28 cellular contexts compared by ENCODE assay signal in the genomic region with DNA sequence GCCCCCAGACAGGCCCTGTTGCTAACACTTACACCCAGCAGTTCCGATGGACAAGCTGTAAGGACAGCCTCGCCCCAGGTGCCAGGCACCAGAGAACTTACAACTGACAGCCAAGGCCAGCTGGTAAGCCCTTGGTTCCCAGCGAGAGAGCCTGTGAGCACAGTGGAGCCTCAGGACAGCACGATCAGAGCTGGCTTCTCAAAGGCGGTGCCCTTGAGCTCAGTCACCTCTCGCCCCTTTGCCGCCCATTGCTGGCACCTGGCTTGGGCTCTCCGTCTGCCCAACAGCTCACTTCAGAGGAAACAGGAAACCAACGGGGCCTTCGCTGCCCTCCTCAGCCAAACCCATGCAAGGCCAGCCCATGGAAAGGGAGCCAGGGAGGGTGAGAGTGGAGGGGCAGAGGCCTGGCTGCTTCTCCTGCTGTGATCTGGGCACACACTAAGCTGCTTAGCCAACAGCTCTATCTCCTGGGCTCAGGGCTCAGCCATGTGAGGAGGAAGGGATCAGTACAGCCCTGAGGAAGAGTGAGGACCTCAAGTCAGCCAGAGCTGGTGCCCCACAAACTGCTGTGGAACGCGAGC.
DNase-seq lines count a peak whose midpoint lies in the region; ATAC-seq, FAIRE-seq and TF ChIP-seq lines count a peak whose summit lies in the region.
"Had no signal": no experiment of that assay in that cellular context is flagged by ENCODE, and none has a peak within 500 bp of the region (broad histone marks: within the 10 kb centered on the region; RNA-seq: fewer than 3 reads in every experiment).

No MANE protein-coding gene starts in this region.

- POLR2A ChIA-PET in HepG2 (lab: Yijun Ruan, JAX) = no interaction called here

- no peak overlapping the region for H3K27ac ChIP-seq in HepG2 (ENCODE audit: extremely low read length, insufficient read depth, low read length)
- H3K27ac ChIP-seq in right lobe of liver = no peak overlapping the region
- no peak overlapping the region for H3K27ac ChIP-seq in mesendoderm (ENCODE audit: low read depth, low read length)
- H3K27ac ChIP-seq in subcutaneous abdominal adipose tissue (ENCODE audit: low read depth, low read length) = peak overlapping the region; percentile 74
- H3K27ac ChIP-seq: gastroesophageal sphincter, stomach, tibial artery had no signal

- DNase-seq in HepG2 (ENCODE audit: low spot score) (no peak), right lobe of liver (no peak), NCI-H82 treated with DMSO at 0.1 percent for 48 hours (lab: John Stamatoyannopoulos, UW; ENCODE audit: unreplicated experiment) (peak; percentile 32), mesendoderm (no peak), superior temporal gyrus (ENCODE audit: extremely low spot score) (no peak), omental fat pad (ENCODE audit: low spot score) (no peak)
- DNase-seq: activated naive CD4-positive, alpha-beta T cell treated with anti-CD3 and anti-CD28 coated beads, Interleukin-2, amount 50 U/mL, for 16 hours; CD4-positive, alpha-beta T cell; cerebellar nuclear complex; DMS153; kidney glomerular epithelial cell; naive thymus-derived CD4-positive, alpha-beta T cell; NCI-H1092 treated with DMSO at 0.1 percent for 48 hours; NCI-H187; NCI-H526 treated with DMSO at 0.1 percent for 48 hours; SIG-M5; stomach; tibial artery had no signal

- no peaks in the 10 kb centered on the region for H4K20me1 ChIP-seq in HepG2 (ENCODE audit: insufficient read depth, low read length)

- H3K4me3 ChIP-seq in HepG2 (replicated peaks in 1 of 3; ENCODE audit: insufficient read depth in 1 of 3, low read depth in 2 of 3, low read length in 3 of 3) (no peak overlapping the region), right lobe of liver (no peak overlapping the region), mesendoderm (ENCODE audit: low read length) (no peak overlapping the region), subcutaneous abdominal adipose tissue (ENCODE audit: low read depth in 1 of 5, low read length in 5 of 5) (no peak overlapping the region)
- H3K4me3 ChIP-seq: gastroesophageal sphincter, smooth muscle cell, stomach, tibial artery had no signal

- H3K27me3 ChIP-seq in HepG2 (ENCODE audit: control insufficient read depth in 1 of 2, insufficient read depth in 2 of 2, low read length in 2 of 2) (peaks cover 2 to 26% of the 10 kb centered on the region in 2 experiments; a peak in 4 of 5 replicates), right lobe of liver (no peaks in the 10 kb centered on the region), mesendoderm (ENCODE audit: insufficient read depth, low read length, poor library complexity) (no peaks in the 10 kb centered on the region), subcutaneous abdominal adipose tissue (ENCODE audit: control insufficient read depth in 5 of 5, insufficient read depth in 4 of 5, low read length in 5 of 5) (no peaks in the 10 kb centered on the region)
- H3K27me3 ChIP-seq: stomach, tibial artery had no signal

- TF ChIP-seq POLR2A in HepG2 (IDR thresholded peaks at IDR 0.05; ENCODE audit: insufficient read depth in 1 of 2, low read depth in 2 of 2, low read length in 2 of 2) (no peak), right lobe of liver (IDR thresholded peaks at IDR 0.05) (no peak)

- 70% methylated on average over 5 of the region's 12 CpGs for WGBS in HepG2 (ENCODE audit: low lambda C conversion rate)
- WGBS in right lobe of liver (ENCODE audit: insufficient coverage, low coverage, low lambda C conversion rate, missing lambda C conversion rate) = 65% methylated on average over 4 of the region's 12 CpGs
- no CpG with 5 or more reads among the region's 12 CpGs for WGBS in mesendoderm (ENCODE audit: extremely low coverage, insufficient coverage, low lambda C conversion rate)

- H3K4me1 ChIP-seq in HepG2 (ENCODE audit: insufficient read depth, low read length) (peaks cover 14% of the 10 kb centered on the region), right lobe of liver (peaks cover 0 to 14% (median 4%) of the 10 kb centered on the region in 4 donors), mesendoderm (ENCODE audit: control insufficient read depth, low read depth, low read length) (peaks cover 7% of the 10 kb centered on the region), subcutaneous abdominal adipose tissue (ENCODE audit: control insufficient read depth in 5 of 5, insufficient read depth in 5 of 5, low read length in 5 of 5) (peaks cover 0 to 45% (median 30%) of the 10 kb centered on the region in 5 donors)
- H3K4me1 ChIP-seq: gastroesophageal sphincter had no signal

- H2AK5ac ChIP-seq in mesendoderm (ENCODE audit: low read length) = peak overlapping the region; percentile 51

- no peak for FAIRE-seq in HepG2 (lab: Jason Lieb, UNC)
- FAIRE-seq: GM12891, RCC 7860 had no signal

- H3K36me3 ChIP-seq in HepG2 (replicated peaks in 1 of 2; ENCODE audit: control insufficient read depth in 1 of 2, insufficient read depth in 2 of 2, low read length in 2 of 2) (no peaks in the 10 kb centered on the region), right lobe of liver (no peaks in the 10 kb centered on the region), mesendoderm (ENCODE audit: control insufficient read depth, insufficient read depth, low read length) (no peaks in the 10 kb centered on the region), subcutaneous abdominal adipose tissue (ENCODE audit: control insufficient read depth in 5 of 5, insufficient read depth in 5 of 5, low read length in 5 of 5) (no peaks in the 10 kb centered on the region)
- H3K36me3 ChIP-seq: gastroesophageal sphincter, stomach, tibial artery had no signal

- no peak overlapping the region for H2BK5ac ChIP-seq in mesendoderm (ENCODE audit: low read length)

- no peaks in the 10 kb centered on the region for H3K4me1 Mint-ChIP-seq in activated T-helper 17 cell treated with anti-CD3 and anti-CD28 coated beads, Interleukin-2, amount 50 U/mL, for 72 hours
- H3K4me1 Mint-ChIP-seq: IgD-negative memory B cell had no signal

- no peak overlapping the region for H3K18ac ChIP-seq in mesendoderm (ENCODE audit: low read length)

- no peak overlapping the region for H4K5ac ChIP-seq in mesendoderm (ENCODE audit: low read length)

- H3K4ac ChIP-seq in mesendoderm (ENCODE audit: low read depth, low read length) = no peak overlapping the region

- H3K27me3 Mint-ChIP-seq in activated T-helper 17 cell treated with anti-CD3 and anti-CD28 coated beads, Interleukin-2, amount 50 U/mL, for 72 hours = peaks cover 4% of the 10 kb centered on the region
- H3K27me3 Mint-ChIP-seq: IgD-negative memory B cell had no signal

- CTCF ChIA-PET in HepG2 (lab: Yijun Ruan, JAX; ENCODE audit: low intra/inter-chr PET ratio, low total read pairs) = no interaction called here

- no peak overlapping the region for H2BK15ac ChIP-seq in mesendoderm (replicated peaks; ENCODE audit: low read depth)

- TF ChIP-seq CTCF in HepG2 (CRISPR knock-in tag; IDR thresholded peaks at IDR 0.05) (no peak), right lobe of liver (IDR thresholded peaks at IDR 0.05) (no peak), omental fat pad (IDR thresholded peaks at IDR 0.05) (no peak)

- no peaks in the 10 kb centered on the region for H3K9me3 Mint-ChIP-seq in activated T-helper 17 cell treated with anti-CD3 and anti-CD28 coated beads, Interleukin-2, amount 50 U/mL, for 72 hours
- H3K9me3 Mint-ChIP-seq: activated T-helper 2 cell treated with anti-CD3 and anti-CD28 coated beads, Interferon-gamma antibody, Interleukin-2, Interleukin-4, amounts not matched to agents 10 μg/mL and 5 μg/mL and 100 μg/mL, durations not matched to agents 14 hours and 24 hours and 36 hours; CD4-positive, alpha-beta T cell; T-helper 2 cell treated with Interferon-gamma antibody and Interleukin-4, amounts not matched to agents 5 μg/mL and 100 μg/mL, for 36 hours had no signal

- BruUV-seq in HepG2 (replicated peaks; lab: Mats Ljungman, UMichigan) = no TSS peak

- no peak for TF ChIP-seq RAD21 in HepG2 (CRISPR knock-in tag; IDR thresholded peaks at IDR 0.05)

- no peak for ATAC-seq in HepG2
- no peak for ATAC-seq in right lobe of liver
- no peak for ATAC-seq in activated T-helper 17 cell treated with anti-CD3 and anti-CD28 coated beads, Interleukin-2, amount 50 U/mL, for 72 hours (replicated peaks)
- no peak for ATAC-seq in omental fat pad (ENCODE audit: low FRiP score)
- ATAC-seq: gastroesophageal sphincter; naive thymus-derived CD4-positive, alpha-beta T cell had no signal

- no peak overlapping the region for H3K27ac Mint-ChIP-seq in activated T-helper 17 cell treated with anti-CD3 and anti-CD28 coated beads, Interleukin-2, amount 50 U/mL, for 72 hours
- H3K27ac Mint-ChIP-seq: activated T-helper 2 cell treated with anti-CD3 and anti-CD28 coated beads, Interferon-gamma antibody, Interleukin-2, Interleukin-4, amounts not matched to agents 10 μg/mL and 5 μg/mL and 100 μg/mL, durations not matched to agents 14 hours and 24 hours and 36 hours; brain; CD4-positive, alpha-beta T cell; IgD-negative memory B cell; naive thymus-derived CD4-positive, alpha-beta T cell; T-helper 2 cell treated with Interferon-gamma antibody and Interleukin-4, amounts not matched to agents 5 μg/mL and 100 μg/mL, for 36 hours had no signal

- TF ChIP-seq EP300 in HepG2 (IDR thresholded peaks at IDR 0.05; ENCODE audit: low read depth in 2 of 2, low read length in 2 of 2) (no peak), HepG2 (CRISPR knock-in tag; IDR thresholded peaks at IDR 0.05; ENCODE audit: borderline replicate concordance) (no peak)

- H2BK120ac ChIP-seq in mesendoderm (ENCODE audit: low read depth, low read length) = no peak overlapping the region

- H3K79me2 ChIP-seq in HepG2 (ENCODE audit: insufficient read depth, low read length) (no peaks in the 10 kb centered on the region), mesendoderm (ENCODE audit: control insufficient read depth, insufficient read depth, low read length) (no peaks in the 10 kb centered on the region)

- H3K4me3 Mint-ChIP-seq in activated T-helper 17 cell treated with anti-CD3 and anti-CD28 coated beads, Interleukin-2, amount 50 U/mL, for 72 hours = no peak overlapping the region
- H3K4me3 Mint-ChIP-seq: brain; CD4-positive, alpha-beta T cell; IgD-negative memory B cell; naive thymus-derived CD4-positive, alpha-beta T cell; T-helper 2 cell treated with Interferon-gamma antibody and Interleukin-4, amounts not matched to agents 5 μg/mL and 100 μg/mL, for 36 hours had no signal

- H3K79me1 ChIP-seq in mesendoderm (ENCODE audit: low read length) = no peaks in the 10 kb centered on the region

- H3K36me3 Mint-ChIP-seq in activated T-helper 17 cell treated with anti-CD3 and anti-CD28 coated beads, Interleukin-2, amount 50 U/mL, for 72 hours (ENCODE audit: low read depth) = no peaks in the 10 kb centered on the region
- H3K36me3 Mint-ChIP-seq: brain; naive thymus-derived CD4-positive, alpha-beta T cell had no signal

- peak overlapping the region; percentile 17 for H3K56ac ChIP-seq in mesendoderm (ENCODE audit: low read length)

- no peak overlapping the region for H2AFZ ChIP-seq in HepG2 (ENCODE audit: low read length)

- peak overlapping the region; percentile 31 for H3K23ac ChIP-seq in mesendoderm (ENCODE audit: low read length)

- H4K8ac ChIP-seq in mesendoderm (ENCODE audit: low read depth, low read length) = no peak overlapping the region

- H3K9me3 ChIP-seq in HepG2 (ENCODE audit: low read length) = no peaks in the 10 kb centered on the region
- H3K9me3 ChIP-seq in right lobe of liver = no peaks in the 10 kb centered on the region
- H3K9me3 ChIP-seq in subcutaneous abdominal adipose tissue (ENCODE audit: control insufficient read depth in 5 of 5, low read length in 5 of 5) = no peaks in the 10 kb centered on the region
- H3K9me3 ChIP-seq: stomach, tibial artery had no signal

- no peak overlapping the region for H3K4me2 ChIP-seq in HepG2 (ENCODE audit: low read depth, low read length)
- H3K4me2 ChIP-seq in mesendoderm (ENCODE audit: low read length) = no peak overlapping the region
- H3K4me2 ChIP-seq: smooth muscle cell had no signal

- in situ Hi-C loops in HepG2 (cut with HindIII; ENCODE audit: extremely low pct_ligation_motif_present, low pct_unique_long_range_greater_than_20kb) = no loop called here

- H3K9ac ChIP-seq in HepG2 (ENCODE audit: insufficient read depth, low read depth, low read length) (no peak overlapping the region), mesendoderm (ENCODE audit: low read length) (no peak overlapping the region), subcutaneous abdominal adipose tissue (ENCODE audit: low read length in 5 of 5) (peak overlapping the region in 1 of 5 donors; percentile 50)

- intact Hi-C loops in HepG2 (cut with micrococcal nuclease; ENCODE audit: unreplicated experiment) = no loop called here
- intact Hi-C loops in right lobe of liver (cut with DNase I) = no loop called here
